Comparison of ENCODE assay signal across 4 cellular contexts in genomic region chr11:4919250-4919649, GRCh38. TPM values are rescaled to one million over a fixed set of nuclear protein-coding genes. Genes with fewer than 3 reads are reported as not detected.
"Had no signal": no experiment of that assay in that cellular context is flagged by ENCODE, and none has a peak within 500 bp of the region (broad histone marks: within the 10 kb centered on the region; RNA-seq: fewer than 3 reads in every experiment).

A gene with protein sequence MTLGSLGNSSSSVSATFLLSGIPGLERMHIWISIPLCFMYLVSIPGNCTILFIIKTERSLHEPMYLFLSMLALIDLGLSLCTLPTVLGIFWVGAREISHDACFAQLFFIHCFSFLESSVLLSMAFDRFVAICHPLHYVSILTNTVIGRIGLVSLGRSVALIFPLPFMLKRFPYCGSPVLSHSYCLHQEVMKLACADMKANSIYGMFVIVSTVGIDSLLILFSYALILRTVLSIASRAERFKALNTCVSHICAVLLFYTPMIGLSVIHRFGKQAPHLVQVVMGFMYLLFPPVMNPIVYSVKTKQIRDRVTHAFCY (minus strand): TSS chr11:4919350. CDS start chr11:4915663, 3,687 bp downstream.

- H3K4me3 ChIP-seq: GM12878 had no signal

- ATAC-seq: GM12878 had no signal

- DNase-seq: GDM1, GF-D8 had no signal

RNA-seq across cellular contexts. Expression of the gene that starts here (rescaled TPM):
- total RNA-seq: G401, GM12878 had no signal
- polyA plus RNA-seq: GM12878 had no signal
